8 cellular contexts compared by ENCODE assay signal in genomic region chr5:4941957-4942830, GRCh38.
DNase-seq lines count a peak whose midpoint lies in the region; ATAC-seq and TF ChIP-seq lines count a peak whose summit lies in the region.

No MANE protein-coding gene starts in this region.

- no peak for TF ChIP-seq POLR2A in uterus (IDR thresholded peaks at IDR 0.05)

- H3K27ac ChIP-seq in BLaER1 treated with 17β-estradiol and CSF1 and Interleukin-3, amounts not matched to agents 10 nM and 100 nM = no peak overlapping the region
- H3K27ac ChIP-seq in uterus = no peak overlapping the region

- H3K4me2 ChIP-seq in BLaER1 treated with 17β-estradiol and CSF1 and Interleukin-3, amounts not matched to agents 10 nM and 100 nM = peak overlapping the region in 7 of 11 experiments; percentile 25 to 41 (median 34); a peak in 6 of 22 replicates

- H3K27me3 ChIP-seq in BLaER1 treated with 17β-estradiol and CSF1 and Interleukin-3, amounts not matched to agents 10 nM and 100 nM = no peaks in the 10 kb centered on the region
- H3K27me3 ChIP-seq in uterus = no peaks in the 10 kb centered on the region

- no peaks in the 10 kb centered on the region for H4K20me1 ChIP-seq in BLaER1 treated with 17β-estradiol and CSF1 and Interleukin-3, amounts not matched to agents 10 nM and 100 nM

- no peak overlapping the region; a peak in 1 of 20 replicates for H3K4me3 ChIP-seq in BLaER1 treated with 17β-estradiol and CSF1 and Interleukin-3, amounts not matched to agents 10 nM and 100 nM
- no peak overlapping the region for H3K4me3 ChIP-seq in uterus

- H3K9ac ChIP-seq in BLaER1 treated with 17β-estradiol and CSF1 and Interleukin-3, amounts not matched to agents 10 nM and 100 nM = no peak overlapping the region

- H3K36me3 ChIP-seq in BLaER1 treated with 17β-estradiol and CSF1 and Interleukin-3, amounts not matched to agents 10 nM and 100 nM = no peaks in the 10 kb centered on the region
- H3K36me3 ChIP-seq in uterus = no peaks in the 10 kb centered on the region

- H3K9me3 ChIP-seq in BLaER1 treated with 17β-estradiol and CSF1 and Interleukin-3, amounts not matched to agents 10 nM and 100 nM (replicated peaks in 1 of 11) = no peaks in the 10 kb centered on the region
- no peaks in the 10 kb centered on the region for H3K9me3 ChIP-seq in uterus

- peak; percentile 50 to 81 (median 66) for TF ChIP-seq CTCF in uterus (IDR thresholded peaks at IDR 0.05)

- DNase-seq in UCSD-AML1 (lab: John Stamatoyannopoulos, UW; ENCODE audit: unreplicated experiment) (peak; percentile 13), iPS-NIHi11 (ENCODE audit: low spot score) (peak; percentile 91), uterus (peak in 1 of 2 donors; percentile 21), Kasumi-1 (lab: John Stamatoyannopoulos, UW) (no peak), cortex of kidney (lab: John Stamatoyannopoulos, UW) (no peak), inferior parietal cortex (ENCODE audit: extremely low spot score) (no peak)

- no peaks in the 10 kb centered on the region for H3K4me1 ChIP-seq in BLaER1 treated with 17β-estradiol and CSF1 and Interleukin-3, amounts not matched to agents 10 nM and 100 nM
- no peaks in the 10 kb centered on the region for H3K4me1 ChIP-seq in uterus

- intact Hi-C loops in uterus (cut with DNase I; ENCODE audit: low total_unique reads) = no loop called here

- peak; percentile 70 for ATAC-seq in GM19023 (IDR thresholded peaks at IDR 0.05; ENCODE audit: unreplicated experiment)

Comparison
In these comparisons a context has a peak if more than half of its experiments do, and no peak if none do; other contexts are left out.
1. DNase-seq: peak in UCSD-AML1 (single experiment) and iPS-NIHi11 (single experiment); none in Kasumi-1 (0 of 2), cortex of kidney (single experiment) and inferior parietal cortex (single experiment).